Comparison of ENCODE assay signal across 8 cellular contexts in genomic region chr12:63855299-63855698, GRCh38. TPM values are rescaled to one million over a fixed set of nuclear protein-coding genes. Genes with fewer than 3 reads are reported as not detected.
"Had no signal": no experiment of that assay in that cellular context is flagged by ENCODE, and none has a peak within 500 bp of the region (broad histone marks: within the 10 kb centered on the region; RNA-seq: fewer than 3 reads in every experiment).

No MANE protein-coding gene starts in this region.

- H3K27ac ChIP-seq: HL-60 had no signal

- H3K4me2 ChIP-seq: GM23338 had no signal

- H2AFZ ChIP-seq: GM23338 had no signal

- H3K4me3 ChIP-seq: GM23338, HAP-1 had no signal

- H3K36me3 ChIP-seq: HAP-1 had no signal

- H3K4me3 Mint-ChIP-seq: GM23338, HFFc6, IgD-negative memory B cell had no signal

- H3K9me3 Mint-ChIP-seq: GM23338, HFFc6 had no signal

- H3K9me3 ChIP-seq: HAP-1 had no signal

- H3K4me1 Mint-ChIP-seq: IgD-negative memory B cell had no signal

- DNase-seq: H7, HFFc6 had no signal

- ATAC-seq: GM23338, HCT116, HepG2 had no signal

- H3K27ac Mint-ChIP-seq: GM23338, HFFc6, IgD-negative memory B cell had no signal

RNA-seq across cellular contexts. Expression of gene SRGAP1, which starts 10.8 kb away (rescaled TPM):
- polyA plus RNA-seq: IgD-negative memory B cell had no signal
